11 cellular contexts compared by ENCODE assay signal in genomic region chr1:21341022-21341421, GRCh38. TPM values are rescaled to one million over a fixed set of nuclear protein-coding genes. Genes with fewer than 3 reads are reported as not detected.
DNase-seq lines count a peak whose midpoint lies in the region; ATAC-seq and TF ChIP-seq lines count a peak whose summit lies in the region.
"Had no signal": no experiment of that assay in that cellular context is flagged by ENCODE, and none has a peak within 500 bp of the region (broad histone marks: within the 10 kb centered on the region; RNA-seq: fewer than 3 reads in every experiment).

No MANE protein-coding gene starts in this region.

- H3K9me2 ChIP-seq in hepatocyte (replicated peaks; ENCODE audit: insufficient read depth), result no peaks in the 10 kb centered on the region

- no peak for DNase-seq in activated CD8-positive, alpha-beta memory T cell treated with anti-CD3 and anti-CD28 coated beads, Interleukin-2, amount 10 ng/mL, durations not matched to agents 7 days and 5 days
- no peak for DNase-seq in activated CD8-positive, alpha-beta memory T cell treated with anti-CD3 and anti-CD28 coated beads, Interleukin-2, amount 50 U/mL, for 4 hours
- DNase-seq in OCI-M1 (lab: John Stamatoyannopoulos, UW) (peak; percentile 15), hepatocyte (ENCODE audit: low spot score) (no peak), midbrain (lab: John Stamatoyannopoulos, UW) (no peak), epidermal melanocyte (ENCODE audit: insufficient read length, low spot score) (no peak), nephron progenitor cell (no peak)
- DNase-seq: activated gamma-delta T cell, NCI-H510A had no signal

- H3K36me3 ChIP-seq in hepatocyte (replicated peaks; ENCODE audit: insufficient read depth, low read depth) (no peaks in the 10 kb centered on the region), subcutaneous abdominal adipose tissue (ENCODE audit: control insufficient read depth in 5 of 5, insufficient read depth in 5 of 5, low read length in 5 of 5) (peaks cover 0 to 3% (median 0%) of the 10 kb centered on the region in 5 donors)

- H3K27me3 Mint-ChIP-seq in activated CD8-positive, alpha-beta memory T cell treated with anti-CD3 and anti-CD28 coated beads, Interleukin-2, amount 10 ng/mL, durations not matched to agents 7 days and 5 days, result no peaks in the 10 kb centered on the region
- peaks cover 29% of the 10 kb centered on the region for H3K27me3 Mint-ChIP-seq in nephron progenitor cell (ENCODE audit: low read depth, poor library complexity)
- H3K27me3 Mint-ChIP-seq: B cell had no signal

- H3K27me3 ChIP-seq in hepatocyte (no peaks in the 10 kb centered on the region), subcutaneous abdominal adipose tissue (ENCODE audit: control insufficient read depth in 5 of 5, insufficient read depth in 4 of 5, low read length in 5 of 5) (no peaks in the 10 kb centered on the region)

- peak overlapping the region; percentile 89 for H3K4me2 ChIP-seq in hepatocyte

- H4K20me1 ChIP-seq in hepatocyte (ENCODE audit: insufficient read depth, poor library complexity, severe bottlenecking), result peaks cover 35% of the 10 kb centered on the region

- no peak for ATAC-seq in activated CD8-positive, alpha-beta memory T cell treated with anti-CD3 and anti-CD28 coated beads, Interleukin-2, amount 10 ng/mL, durations not matched to agents 7 days and 5 days

- H3K79me2 ChIP-seq in hepatocyte, result peaks cover 89% of the 10 kb centered on the region

- H3K9me3 ChIP-seq in hepatocyte (ENCODE audit: low read depth), result no peaks in the 10 kb centered on the region
- no peaks in the 10 kb centered on the region for H3K9me3 ChIP-seq in subcutaneous abdominal adipose tissue (ENCODE audit: control insufficient read depth in 5 of 5, low read length in 5 of 5)

- no peak overlapping the region for H2AFZ ChIP-seq in hepatocyte

- no peak overlapping the region for H3K4me3 ChIP-seq in hepatocyte
- no peak overlapping the region for H3K4me3 ChIP-seq in subcutaneous abdominal adipose tissue (ENCODE audit: low read depth in 1 of 5, low read length in 5 of 5)

- H3K9me3 Mint-ChIP-seq in activated CD8-positive, alpha-beta memory T cell treated with anti-CD3 and anti-CD28 coated beads, Interleukin-2, amount 10 ng/mL, durations not matched to agents 7 days and 5 days (ENCODE audit: low read depth), result no peaks in the 10 kb centered on the region
- H3K9me3 Mint-ChIP-seq in nephron progenitor cell, result no peaks in the 10 kb centered on the region

- peak overlapping the region; percentile 87 for H3K27ac ChIP-seq in hepatocyte
- peak overlapping the region; percentile 72 for H3K27ac ChIP-seq in subcutaneous abdominal adipose tissue (ENCODE audit: low read depth, low read length)

- CTCF ChIA-PET in activated CD8-positive, alpha-beta memory T cell treated with anti-CD3 and anti-CD28 coated beads, Interleukin-2, amount 10 ng/mL, durations not matched to agents 7 days and 5 days (lab: Charles Lee), result no interaction called here

- peaks cover 11% of the 10 kb centered on the region for H3K36me3 Mint-ChIP-seq in activated CD8-positive, alpha-beta memory T cell treated with anti-CD3 and anti-CD28 coated beads, Interleukin-2, amount 10 ng/mL, durations not matched to agents 7 days and 5 days
- no peaks in the 10 kb centered on the region for H3K36me3 Mint-ChIP-seq in nephron progenitor cell (ENCODE audit: low read depth)

- peaks cover 73% of the 10 kb centered on the region for H3K4me1 Mint-ChIP-seq in activated CD8-positive, alpha-beta memory T cell treated with anti-CD3 and anti-CD28 coated beads, Interleukin-2, amount 10 ng/mL, durations not matched to agents 7 days and 5 days
- H3K4me1 Mint-ChIP-seq in nephron progenitor cell, result peaks cover 76% of the 10 kb centered on the region

- H3K27ac Mint-ChIP-seq in activated CD8-positive, alpha-beta memory T cell treated with anti-CD3 and anti-CD28 coated beads, Interleukin-2, amount 10 ng/mL, durations not matched to agents 7 days and 5 days, result peak overlapping the region; percentile 1
- no peak overlapping the region for H3K27ac Mint-ChIP-seq in nephron progenitor cell

- no peak for TF ChIP-seq CTCF in hepatocyte (IDR thresholded peaks at IDR 0.05; ENCODE audit: poor library complexity)
- no peak for TF ChIP-seq CTCF in nephron progenitor cell (IDR thresholded peaks at IDR 0.05)

- H3K9ac ChIP-seq in subcutaneous abdominal adipose tissue (ENCODE audit: low read length in 5 of 5), result peak overlapping the region in 1 of 5 donors; percentile 32

- H3K4me3 Mint-ChIP-seq in activated CD8-positive, alpha-beta memory T cell treated with anti-CD3 and anti-CD28 coated beads, Interleukin-2, amount 10 ng/mL, durations not matched to agents 7 days and 5 days, result no peak overlapping the region
- H3K4me3 Mint-ChIP-seq in nephron progenitor cell, result no peak overlapping the region
- H3K4me3 Mint-ChIP-seq: B cell had no signal

- 34% methylated on average over 8 of the region's 8 CpGs for WGBS in hepatocyte (ENCODE audit: low lambda C conversion rate, missing lambda C conversion rate)

- H3K4me1 ChIP-seq in hepatocyte (ENCODE audit: insufficient read depth) (peaks cover 83% of the 10 kb centered on the region), subcutaneous abdominal adipose tissue (ENCODE audit: control insufficient read depth in 5 of 5, insufficient read depth in 5 of 5, low read length in 5 of 5) (peaks cover 38 to 92% (median 88%) of the 10 kb centered on the region in 5 donors)

RNA-seq across cellular contexts. Expression of gene ECE1, which starts 50.8 kb away (rescaled TPM):
- total RNA-seq in activated CD8-positive, alpha-beta memory T cell treated with anti-CD3 and anti-CD28 coated beads, Interleukin-2, amount 10 ng/mL, durations not matched to agents 7 days and 5 days, result 10 to 100 TPM; 46.6 to 87.5 TPM
- total RNA-seq in hepatocyte, result 35.1 and 60.8 TPM in 2 replicates
- polyA plus RNA-seq in hepatocyte, result 84.4 and 90.6 TPM in 2 replicates
